7 cellular contexts compared by ENCODE assay signal in the genomic region with DNA sequence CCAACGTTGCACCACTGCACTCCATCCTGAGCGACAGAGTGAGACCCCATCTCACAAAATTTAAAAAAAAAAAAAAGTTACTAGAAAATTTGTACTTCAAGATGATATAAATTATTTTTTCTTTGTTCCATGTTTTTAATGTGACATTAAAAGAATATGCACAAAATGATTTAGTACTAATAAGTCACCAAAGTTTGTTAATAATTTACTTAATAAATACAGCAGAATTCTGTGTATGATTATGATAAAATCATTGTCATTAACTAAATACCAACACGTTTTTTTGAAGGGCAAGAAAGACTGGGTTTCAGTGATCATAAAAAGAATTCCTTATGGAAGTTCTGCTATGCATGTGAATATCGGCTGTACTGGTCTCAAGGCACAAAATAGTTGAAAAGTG.
"Had no signal": no experiment of that assay in that cellular context is flagged by ENCODE, and none has a peak within 500 bp of the region (broad histone marks: within the 10 kb centered on the region; RNA-seq: fewer than 3 reads in every experiment).

No MANE protein-coding gene starts in this region.

- H3K9me3 Mint-ChIP-seq: IgD-negative memory B cell had no signal

- H3K27ac ChIP-seq: HL-60 had no signal

- H3K36me3 Mint-ChIP-seq: IgD-negative memory B cell had no signal

- ATAC-seq: HepG2 had no signal

- FAIRE-seq: HepG2, HTR-8/SVneo had no signal

- H3K27ac Mint-ChIP-seq: IgD-negative memory B cell had no signal

- H3K4me3 Mint-ChIP-seq: IgD-negative memory B cell had no signal

- DNase-seq: IMR-90, KBM-7, KG1 had no signal

- H3K27me3 Mint-ChIP-seq: IgD-negative memory B cell had no signal
